In the genomic region with DNA sequence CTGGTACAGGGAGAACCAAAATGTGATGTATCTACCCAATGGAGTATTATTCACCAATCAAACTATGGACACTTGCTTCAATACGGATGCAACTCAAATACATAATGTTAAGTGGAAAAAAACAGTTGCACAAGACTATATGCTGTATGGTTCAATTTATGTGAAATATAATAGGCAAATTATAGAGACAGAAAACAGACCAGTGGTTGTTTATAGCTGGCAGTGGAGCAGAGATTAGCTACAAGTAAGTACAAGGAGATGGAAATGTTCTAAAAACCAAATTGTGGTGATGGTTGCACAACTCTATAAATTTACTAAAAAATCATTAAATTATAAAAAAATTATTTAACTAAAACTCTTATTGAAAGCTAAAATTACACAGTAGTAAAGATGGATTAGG, we compare ENCODE assay signal across 18 cellular contexts.
A peak's percentile ranks its signal among the peaks of the same experiment; 100 is the strongest.
DNase-seq lines count a peak whose midpoint lies in the region; ATAC-seq, FAIRE-seq and TF ChIP-seq lines count a peak whose summit lies in the region.
"Had no signal": no experiment of that assay in that cellular context is flagged by ENCODE, and none has a peak within 500 bp of the region (broad histone marks: within the 10 kb centered on the region; RNA-seq: fewer than 3 reads in every experiment).

No MANE protein-coding gene starts in this region.

- H3K9me3 ChIP-seq in GM23248 (ENCODE audit: low read depth) = no peaks in the 10 kb centered on the region
- H3K9me3 ChIP-seq in adipocyte (ENCODE audit: control insufficient read depth, low read length) = no peaks in the 10 kb centered on the region
- H3K9me3 ChIP-seq in right cardiac atrium (ENCODE audit: control insufficient read depth, low read length) = no peaks in the 10 kb centered on the region
- H3K9me3 ChIP-seq: SJCRH30 had no signal

- H3K27ac Mint-ChIP-seq in immature natural killer cell = peak overlapping the region in 4 of 6 donors; percentile 25 to 78 (median 50)
- no peak overlapping the region for H3K27ac Mint-ChIP-seq in progenitor cell of endocrine pancreas
- H3K27ac Mint-ChIP-seq in T-helper 2 cell treated with Interferon-gamma antibody and Interleukin-4, amounts not matched to agents 5 μg/mL and 100 μg/mL, for 36 hours = no peak overlapping the region
- H3K27ac Mint-ChIP-seq: B cell, IgD-negative memory B cell had no signal

- H4K20me1 ChIP-seq in GM23248 (ENCODE audit: insufficient read depth) = no peaks in the 10 kb centered on the region

- in situ Hi-C loops in GM23248 (cut with MboI) = no loop called here

- no peaks in the 10 kb centered on the region for H3K27me3 ChIP-seq in GM23248 (replicated peaks; ENCODE audit: insufficient read depth)
- H3K27me3 ChIP-seq in adipocyte (replicated peaks; ENCODE audit: control insufficient read depth, insufficient read depth, low read length) = no peaks in the 10 kb centered on the region
- H3K27me3 ChIP-seq in right cardiac atrium (ENCODE audit: control insufficient read depth, insufficient read depth) = no peaks in the 10 kb centered on the region
- H3K27me3 ChIP-seq: SJCRH30 had no signal

- peaks cover 26% of the 10 kb centered on the region for H3F3A ChIP-seq in GM23248 (ENCODE audit: insufficient read depth)

- intact Hi-C loops in right cardiac atrium (cut with DNase I) = no loop called here

- H3K36me3 Mint-ChIP-seq in immature natural killer cell (peaks cover 0 to 7% (median 3%) of the 10 kb centered on the region in 3 donors), progenitor cell of endocrine pancreas (ENCODE audit: insufficient read depth) (peaks cover 5% of the 10 kb centered on the region)
- peaks cover 60% of the 10 kb centered on the region for H3K36me3 Mint-ChIP-seq in T-helper 2 cell treated with Interferon-gamma antibody and Interleukin-4, amounts not matched to agents 5 μg/mL and 100 μg/mL, for 36 hours (ENCODE audit: low read depth)

- H3K4me1 ChIP-seq in GM23248 (ENCODE audit: insufficient read depth) = peaks cover 32% of the 10 kb centered on the region
- peaks cover 19% of the 10 kb centered on the region for H3K4me1 ChIP-seq in adipocyte (ENCODE audit: control insufficient read depth, insufficient read depth, low read length)
- no peaks in the 10 kb centered on the region for H3K4me1 ChIP-seq in right cardiac atrium (ENCODE audit: control insufficient read depth, insufficient read depth, low read length)
- H3K4me1 ChIP-seq: SJCRH30 had no signal

- H3K9me3 Mint-ChIP-seq in immature natural killer cell (no peaks in the 10 kb centered on the region), progenitor cell of endocrine pancreas (ENCODE audit: low read depth) (no peaks in the 10 kb centered on the region)
- H3K9me3 Mint-ChIP-seq in T-helper 2 cell treated with Interferon-gamma antibody and Interleukin-4, amounts not matched to agents 5 μg/mL and 100 μg/mL, for 36 hours = peaks cover 4% of the 10 kb centered on the region
- H3K9me3 Mint-ChIP-seq: CD4-positive, CD25-positive, alpha-beta regulatory T cell; H9 had no signal

- H3K27ac ChIP-seq in GM23248 (peak overlapping the region; percentile 52), right cardiac atrium (ENCODE audit: low read length) (no peak overlapping the region)
- H3K27ac ChIP-seq: RWPE1, SJCRH30 had no signal

- TF ChIP-seq CTCF in progenitor cell of endocrine pancreas (IDR thresholded peaks at IDR 0.05; ENCODE audit: unreplicated experiment) = no peak

- no peak for ATAC-seq in right cardiac atrium

- no peaks in the 10 kb centered on the region for H3K9me2 ChIP-seq in GM23248 (ENCODE audit: insufficient read depth)

- no peaks in the 10 kb centered on the region for H3K79me2 ChIP-seq in GM23248 (ENCODE audit: insufficient read depth)

- H3K27me3 Mint-ChIP-seq in immature natural killer cell (ENCODE audit: low read depth in 3 of 3) (peaks cover 6 to 12% (median 10%) of the 10 kb centered on the region in 3 donors), progenitor cell of endocrine pancreas (no peaks in the 10 kb centered on the region)
- H3K27me3 Mint-ChIP-seq in T-helper 2 cell treated with Interferon-gamma antibody and Interleukin-4, amounts not matched to agents 5 μg/mL and 100 μg/mL, for 36 hours (ENCODE audit: low read depth) = no peaks in the 10 kb centered on the region
- H3K27me3 Mint-ChIP-seq: B cell; CD4-positive, CD25-positive, alpha-beta regulatory T cell; IgD-negative memory B cell had no signal

- H3K36me3 ChIP-seq in GM23248 (ENCODE audit: low read depth) (peaks cover 11% of the 10 kb centered on the region; the same call in 1 of the 2 replicates), adipocyte (ENCODE audit: control insufficient read depth, insufficient read depth, low read length, severe bottlenecking) (peaks cover 15% of the 10 kb centered on the region)
- H3K36me3 ChIP-seq: SJCRH30 had no signal

- peak overlapping the region; percentile 36 for H3K4me2 ChIP-seq in GM23248 (ENCODE audit: unreplicated experiment)

- H3K4me3 ChIP-seq in GM23248 = no peak overlapping the region
- H3K4me3 ChIP-seq in adipocyte (ENCODE audit: low read length) = no peak overlapping the region
- H3K4me3 ChIP-seq in right cardiac atrium (ENCODE audit: low read length) = no peak overlapping the region
- H3K4me3 ChIP-seq: SJCRH30 had no signal

- DNase-seq in GM23248 (no peak), adipocyte (ENCODE audit: low read depth) (peak; percentile 79), immature natural killer cell (no peak), progenitor cell of endocrine pancreas (ENCODE audit: low spot score, unreplicated experiment) (no peak), right cardiac atrium (no peak)
- no peak for DNase-seq in T-helper 2 cell treated with Interferon-gamma antibody and Interleukin-4, amounts not matched to agents 5 μg/mL and 100 μg/mL, for 36 hours (ENCODE audit: low spot score)
- DNase-seq: CD4-positive, CD25-positive, alpha-beta regulatory T cell; H9; NCI-H1436; NCI-H2029; NCI-H2171; NCI-H446; NCI-H69; SJCRH30 had no signal

- no peak overlapping the region for H2AFZ ChIP-seq in GM23248

- H3K9ac ChIP-seq in GM23248 (no peak overlapping the region), adipocyte (ENCODE audit: low read length) (no peak overlapping the region)

- peak; percentile 6 for FAIRE-seq in A204.1 (lab: Jason Lieb, UNC)

- H3K4me1 Mint-ChIP-seq in immature natural killer cell (peaks cover 57 to 78% of the 10 kb centered on the region in 2 donors), progenitor cell of endocrine pancreas (ENCODE audit: low read depth) (no peaks in the 10 kb centered on the region)
- H3K4me1 Mint-ChIP-seq in T-helper 2 cell treated with Interferon-gamma antibody and Interleukin-4, amounts not matched to agents 5 μg/mL and 100 μg/mL, for 36 hours (ENCODE audit: low read depth) = peaks cover 48% of the 10 kb centered on the region

- 95 to 100% methylated on average over 1 of the region's 1 CpG for WGBS in GM23248 (ENCODE audit: low coverage in 1 of 2, low lambda C conversion rate in 2 of 2, missing lambda C conversion rate in 2 of 2), 2 experiments
- WGBS in right cardiac atrium = 93% methylated on average over 1 of the region's 1 CpG

- H3K4me3 Mint-ChIP-seq in immature natural killer cell (no peak overlapping the region), progenitor cell of endocrine pancreas (ENCODE audit: low read depth) (no peak overlapping the region)
- no peak overlapping the region for H3K4me3 Mint-ChIP-seq in T-helper 2 cell treated with Interferon-gamma antibody and Interleukin-4, amounts not matched to agents 5 μg/mL and 100 μg/mL, for 36 hours
- H3K4me3 Mint-ChIP-seq: B cell; CD4-positive, CD25-positive, alpha-beta regulatory T cell; H9; IgD-negative memory B cell had no signal

Comparison
In these comparisons a context has a peak if more than half of its experiments do, and no peak if none do; other contexts are left out.
1. H3K27ac Mint-ChIP-seq: peak in immature natural killer cell (4 of 6); none in progenitor cell of endocrine pancreas (single experiment) and T-helper 2 cell treated with Interferon-gamma antibody and Interleukin-4, amounts not matched to agents 5 μg/mL and 100 μg/mL, for 36 hours (single experiment).